Comparison of ENCODE assay signal across 8 cellular contexts in the genomic region with DNA sequence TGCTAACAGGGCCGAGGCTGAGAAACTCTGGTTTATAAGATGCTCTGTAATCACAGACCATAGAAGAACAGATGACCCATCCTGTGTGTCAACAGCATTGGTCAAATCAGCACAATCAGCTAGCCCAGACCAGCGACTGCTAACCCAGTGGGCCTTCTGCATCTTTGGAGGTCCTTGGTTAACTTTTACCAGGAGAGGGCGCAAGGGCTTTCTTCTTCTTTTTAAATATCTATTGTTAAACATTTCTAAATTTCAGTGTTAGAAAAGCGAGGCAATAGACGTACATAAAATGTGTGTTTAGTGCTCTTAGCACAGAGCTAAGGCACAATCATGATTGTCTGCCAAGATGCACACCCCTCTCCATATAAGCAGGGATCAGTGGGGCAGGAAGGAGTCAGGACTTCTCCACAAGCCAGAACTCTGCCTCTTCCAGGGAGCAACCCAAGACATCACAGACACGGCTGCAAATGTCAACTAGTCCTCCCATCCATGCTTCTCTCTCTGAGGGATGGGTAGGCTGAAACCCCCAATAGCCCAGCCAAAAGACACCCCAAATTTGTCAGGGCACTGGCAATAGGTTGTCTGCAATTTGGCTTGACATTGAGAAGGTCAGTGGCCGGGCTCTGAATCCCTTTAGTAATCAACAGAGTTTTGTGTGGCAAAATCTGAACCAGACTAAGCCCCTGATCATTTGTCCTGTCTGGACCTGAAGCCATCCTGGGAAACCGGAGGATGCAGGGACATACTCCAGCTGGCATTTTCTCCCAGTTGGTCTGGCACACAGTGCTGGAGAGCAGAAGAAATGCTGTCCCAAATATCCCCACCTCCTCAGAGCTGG.
DNase-seq lines count a peak whose midpoint lies in the region; ATAC-seq and TF ChIP-seq lines count a peak whose summit lies in the region.

No MANE protein-coding gene starts in this region.

- H3K4me1 Mint-ChIP-seq in CD8-positive, alpha-beta memory T cell, result peaks cover 28 to 35% (median 34%) of the 10 kb centered on the region in 3 donors
- peaks cover 23% of the 10 kb centered on the region for H3K4me1 Mint-ChIP-seq in GM23338
- peaks cover 23 to 35% of the 10 kb centered on the region in 2 donors for H3K4me1 Mint-ChIP-seq in natural killer cell treated with Interleukin-12 subunit alpha and Interleukin-12 subunit beta and Interleukin-15 and Interleukin-18, amount 100 ng/mL, for 72 hours (ENCODE audit: low read depth in 2 of 2)
- peaks cover 9% of the 10 kb centered on the region for H3K4me1 Mint-ChIP-seq in type B pancreatic cell (ENCODE audit: unreplicated experiment)

- H3K27me3 ChIP-seq in CD8-positive, alpha-beta memory T cell (ENCODE audit: insufficient read depth, low read length, poor library complexity, severe bottlenecking), result no peaks in the 10 kb centered on the region
- H3K27me3 ChIP-seq in GM23338 (ENCODE audit: insufficient read depth) (no peaks in the 10 kb centered on the region), esophagus muscularis mucosa (no peaks in the 10 kb centered on the region)

- POLR2A ChIA-PET in CD8-positive, alpha-beta memory T cell (lab: Charles Lee), result interaction anchor here (0.5 to 2.2 kb wide), 4 partner anchors 107 to 191 kb away, joined by 3 to 9 read pairs (median 4); no protein-coding TSS in a partner anchor

- intact Hi-C loops in esophagus muscularis mucosa (cut with DNase I), result loop anchor here (2.0 to 5.0 kb wide), 4 partner anchors 46 to 191 kb away; no protein-coding TSS in a partner anchor

- no peaks in the 10 kb centered on the region for H3K9me3 ChIP-seq in CD8-positive, alpha-beta memory T cell (ENCODE audit: low read length)
- no peaks in the 10 kb centered on the region for H3K9me3 ChIP-seq in esophagus muscularis mucosa

- 32% methylated on average over 6 of the region's 8 CpGs for WGBS in esophagus muscularis mucosa

- ATAC-seq in GM23338 (peak; percentile 86), GM18873 (IDR thresholded peaks at IDR 0.05; ENCODE audit: low FRiP score, unreplicated experiment) (no peak)
- ATAC-seq in natural killer cell treated with Interleukin-12 subunit alpha and Interleukin-12 subunit beta and Interleukin-15 and Interleukin-18, amount 100 ng/mL, for 72 hours, result peak; percentile 54 to 69

- CTCF ChIA-PET in CD8-positive, alpha-beta memory T cell (lab: Charles Lee), result interaction anchor here (0.7 to 7.0 kb wide), 22 partner anchors 8 to 311 kb away, joined by 3 to 86 read pairs (median 4); partner anchors contain the start of gene BCL2

- peak; percentile 35 to 69 (median 52) for DNase-seq in CD8-positive, alpha-beta memory T cell
- DNase-seq in GM23338 (ENCODE audit: low spot score) (peak; percentile 86), NCI-H510A (lab: John Stamatoyannopoulos, UW) (peak; percentile 37), activated T-cell treated with anti-CD3 and anti-CD28 coated beads for 1 hour (ENCODE audit: low read depth) (peak; percentile 46), esophagus muscularis mucosa (ENCODE audit: extremely low spot score) (no peak), type B pancreatic cell (ENCODE audit: extremely low spot score, unreplicated experiment) (no peak)
- DNase-seq in natural killer cell treated with Interleukin-12 subunit alpha and Interleukin-12 subunit beta and Interleukin-15 and Interleukin-18, amount 100 ng/mL, for 72 hours (ENCODE audit: low spot score), result no peak

- no peak overlapping the region for H3K4me2 ChIP-seq in GM23338

- H3K9me2 ChIP-seq in GM23338 (ENCODE audit: insufficient read depth), result 0 out of 2 replicates have a peak, but pooled peaks cover 4% of the 10 kb centered on the region

- 0 out of 2 replicates have a peak overlapping the region, but pooled peaks have one; percentile 5 for H2AFZ ChIP-seq in GM23338

- no peaks in the 10 kb centered on the region for H4K20me1 ChIP-seq in GM23338 (replicated peaks; ENCODE audit: insufficient read depth)

- peak; percentile 70 to 78 for TF ChIP-seq CTCF in GM23338 (conservative IDR thresholded peaks at IDR 0.05; ENCODE audit: low read depth in 2 of 2)
- peak; percentile 68 to 75 (median 71) for TF ChIP-seq CTCF in esophagus muscularis mucosa (IDR thresholded peaks at IDR 0.05)
- peak; percentile 73 for TF ChIP-seq CTCF in type B pancreatic cell (conservative IDR thresholded peaks at IDR 0.05)

- H3K4me3 ChIP-seq in CD8-positive, alpha-beta memory T cell (ENCODE audit: low read length), result no peak overlapping the region
- H3K4me3 ChIP-seq in GM23338 (no peak overlapping the region), esophagus muscularis mucosa (peak overlapping the region in 1 of 4 donors; percentile 9)

- no peak overlapping the region for H3K27ac ChIP-seq in CD8-positive, alpha-beta memory T cell (ENCODE audit: low read depth, low read length)
- H3K27ac ChIP-seq in GM23338 (ENCODE audit: low read depth) (no peak overlapping the region), esophagus muscularis mucosa (replicated peaks in 1 of 4) (peak overlapping the region; percentile 39 to 64 (median 58))

- no peaks in the 10 kb centered on the region for H3F3A ChIP-seq in GM23338 (replicated peaks; ENCODE audit: low read depth)

- peaks cover 25% of the 10 kb centered on the region for H3K4me1 ChIP-seq in CD8-positive, alpha-beta memory T cell (ENCODE audit: insufficient read depth, low read length)
- peaks cover 5% of the 10 kb centered on the region for H3K4me1 ChIP-seq in GM23338 (ENCODE audit: insufficient read depth)
- H3K4me1 ChIP-seq in esophagus muscularis mucosa, result peaks cover 10 to 24% (median 23%) of the 10 kb centered on the region in 4 donors

- no peaks in the 10 kb centered on the region for H3K9me3 Mint-ChIP-seq in CD8-positive, alpha-beta memory T cell
- H3K9me3 Mint-ChIP-seq in GM23338 (no peaks in the 10 kb centered on the region; the same call in 2 of the 3 replicates), type B pancreatic cell (peaks cover 5% of the 10 kb centered on the region)
- peaks cover 3% of the 10 kb centered on the region for H3K9me3 Mint-ChIP-seq in natural killer cell treated with Interleukin-12 subunit alpha and Interleukin-12 subunit beta and Interleukin-15 and Interleukin-18, amount 100 ng/mL, for 72 hours

- no peaks in the 10 kb centered on the region for H3K36me3 ChIP-seq in CD8-positive, alpha-beta memory T cell (ENCODE audit: insufficient read depth, low read length)
- no peaks in the 10 kb centered on the region for H3K36me3 ChIP-seq in GM23338 (ENCODE audit: insufficient read depth)
- peaks cover 0 to 13% (median 2%) of the 10 kb centered on the region in 4 donors for H3K36me3 ChIP-seq in esophagus muscularis mucosa

- no peak for TF ChIP-seq POLR2A in esophagus muscularis mucosa (IDR thresholded peaks at IDR 0.05; ENCODE audit: low read depth)

- no peak overlapping the region for H3K4me3 Mint-ChIP-seq in CD8-positive, alpha-beta memory T cell
- H3K4me3 Mint-ChIP-seq in GM23338 (no peak overlapping the region), type B pancreatic cell (no peak overlapping the region)
- no peak overlapping the region for H3K4me3 Mint-ChIP-seq in natural killer cell treated with Interleukin-12 subunit alpha and Interleukin-12 subunit beta and Interleukin-15 and Interleukin-18, amount 100 ng/mL, for 72 hours

- peaks cover 0 to 27% (median 3%) of the 10 kb centered on the region in 3 donors for H3K36me3 Mint-ChIP-seq in CD8-positive, alpha-beta memory T cell
- no peaks in the 10 kb centered on the region; the same call in 2 of the 3 replicates for H3K36me3 Mint-ChIP-seq in GM23338 (ENCODE audit: low read depth)
- peaks cover 5% of the 10 kb centered on the region for H3K36me3 Mint-ChIP-seq in natural killer cell treated with Interleukin-12 subunit alpha and Interleukin-12 subunit beta and Interleukin-15 and Interleukin-18, amount 100 ng/mL, for 72 hours
- H3K36me3 Mint-ChIP-seq in type B pancreatic cell, result peaks cover 11% of the 10 kb centered on the region

- peak overlapping the region; percentile 53 to 93 (median 88) for H3K27ac Mint-ChIP-seq in CD8-positive, alpha-beta memory T cell
- no peak overlapping the region; the same call in 1 of the 2 replicates for H3K27ac Mint-ChIP-seq in GM23338
- H3K27ac Mint-ChIP-seq in natural killer cell treated with Interleukin-12 subunit alpha and Interleukin-12 subunit beta and Interleukin-15 and Interleukin-18, amount 100 ng/mL, for 72 hours, result peak overlapping the region; percentile 53 to 55
- no peak overlapping the region for H3K27ac Mint-ChIP-seq in type B pancreatic cell

- TF ChIP-seq EP300 in esophagus muscularis mucosa (IDR thresholded peaks at IDR 0.05), result no peak

- H3K27me3 Mint-ChIP-seq in CD8-positive, alpha-beta memory T cell, result peaks cover 0 to 2% of the 10 kb centered on the region in 2 donors
- H3K27me3 Mint-ChIP-seq in GM23338 (ENCODE audit: insufficient read depth, low read depth, poor library complexity), result peaks cover 2% of the 10 kb centered on the region
- no peaks in the 10 kb centered on the region for H3K27me3 Mint-ChIP-seq in natural killer cell treated with Interleukin-12 subunit alpha and Interleukin-12 subunit beta and Interleukin-15 and Interleukin-18, amount 100 ng/mL, for 72 hours
- no peaks in the 10 kb centered on the region for H3K27me3 Mint-ChIP-seq in type B pancreatic cell

- H3K79me2 ChIP-seq in GM23338 (replicated peaks; ENCODE audit: insufficient read depth), result no peaks in the 10 kb centered on the region

TF ChIP-seq in GM23338, 12 proteins besides CTCF, POLR2A, EP300 and RAD21:
- TF ChIP-seq ETS1 (IDR thresholded peaks at IDR 0.05), result no peak
TF ChIP-seq in GM23338: peak in this region for 0.

Comparison
In these comparisons a context has a peak if more than half of its experiments do, and no peak if none do; other contexts are left out.
1. DNase-seq: peak in CD8-positive, alpha-beta memory T cell (5 of 5), GM23338 (single experiment), NCI-H510A (single experiment) and activated T-cell treated with anti-CD3 and anti-CD28 coated beads for 1 hour (single experiment); none in esophagus muscularis mucosa (single experiment), natural killer cell treated with Interleukin-12 subunit alpha and Interleukin-12 subunit beta and Interleukin-15 and Interleukin-18, amount 100 ng/mL, for 72 hours (single experiment) and type B pancreatic cell (single experiment).
2. H3K27ac ChIP-seq: peak in esophagus muscularis mucosa (4 of 4); none in CD8-positive, alpha-beta memory T cell (single experiment) and GM23338 (single experiment).
3. H3K27ac Mint-ChIP-seq: peak in CD8-positive, alpha-beta memory T cell (8 of 8) and natural killer cell treated with Interleukin-12 subunit alpha and Interleukin-12 subunit beta and Interleukin-15 and Interleukin-18, amount 100 ng/mL, for 72 hours (2 of 2); none in GM23338 (single experiment) and type B pancreatic cell (single experiment).
4. Peak in every context shown above with its lines, with median percentiles within 50 percentile points of each other: CTCF ChIP-seq.